ENCODE assay signal across 2 cellular contexts in genomic region chr11:46335271-46335670, GRCh38.
TF ChIP-seq lines count a peak whose summit lies in the region.

No MANE protein-coding gene starts in this region.

TF ChIP-seq in GM23338, 12 proteins besides CTCF, POLR2A, EP300 and RAD21 (continued from another document):
- TF ChIP-seq ZNF462 (CRISPR knock-in tag; IDR thresholded peaks at IDR 0.05): no peak
- TF ChIP-seq ZNF114 (CRISPR knock-in tag; IDR thresholded peaks at IDR 0.05): no peak
- TF ChIP-seq NANOG (IDR thresholded peaks at IDR 0.05; ENCODE audit: borderline replicate concordance): no peak
- no peak for TF ChIP-seq EZH2phosphoT487 (IDR thresholded peaks at IDR 0.05; ENCODE audit: unreplicated experiment)
- TF ChIP-seq CREB1 (CRISPR knock-in tag; IDR thresholded peaks at IDR 0.05; ENCODE audit: low read depth): no peak
- TF ChIP-seq STAT1 (IDR thresholded peaks at IDR 0.05; ENCODE audit: unreplicated experiment): no peak
- no peak for TF ChIP-seq EZH2 (IDR thresholded peaks at IDR 0.05; ENCODE audit: low read depth, unreplicated experiment)
- no peak for TF ChIP-seq JUNB (IDR thresholded peaks at IDR 0.05; ENCODE audit: unreplicated experiment)
- no peak for TF ChIP-seq ZNF331 (CRISPR knock-in tag; IDR thresholded peaks at IDR 0.05; ENCODE audit: low read depth)
- no peak for TF ChIP-seq REST (IDR thresholded peaks at IDR 0.05; ENCODE audit: unreplicated experiment)
- TF ChIP-seq, protein P1, sequence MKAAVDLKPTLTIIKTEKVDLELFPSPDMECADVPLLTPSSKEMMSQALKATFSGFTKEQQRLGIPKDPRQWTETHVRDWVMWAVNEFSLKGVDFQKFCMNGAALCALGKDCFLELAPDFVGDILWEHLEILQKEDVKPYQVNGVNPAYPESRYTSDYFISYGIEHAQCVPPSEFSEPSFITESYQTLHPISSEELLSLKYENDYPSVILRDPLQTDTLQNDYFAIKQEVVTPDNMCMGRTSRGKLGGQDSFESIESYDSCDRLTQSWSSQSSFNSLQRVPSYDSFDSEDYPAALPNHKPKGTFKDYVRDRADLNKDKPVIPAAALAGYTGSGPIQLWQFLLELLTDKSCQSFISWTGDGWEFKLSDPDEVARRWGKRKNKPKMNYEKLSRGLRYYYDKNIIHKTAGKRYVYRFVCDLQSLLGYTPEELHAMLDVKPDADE (IDR thresholded peaks at IDR 0.05): no peak
TF ChIP-seq in GM23338: peak in this region for 0.

TF ChIP-seq in neural cell, 6 proteins besides CTCF, POLR2A, EP300 and RAD21:
- TF ChIP-seq SMC3 (conservative IDR thresholded peaks at IDR 0.05; ENCODE audit: poor library complexity): no peak
